In the genomic region with DNA sequence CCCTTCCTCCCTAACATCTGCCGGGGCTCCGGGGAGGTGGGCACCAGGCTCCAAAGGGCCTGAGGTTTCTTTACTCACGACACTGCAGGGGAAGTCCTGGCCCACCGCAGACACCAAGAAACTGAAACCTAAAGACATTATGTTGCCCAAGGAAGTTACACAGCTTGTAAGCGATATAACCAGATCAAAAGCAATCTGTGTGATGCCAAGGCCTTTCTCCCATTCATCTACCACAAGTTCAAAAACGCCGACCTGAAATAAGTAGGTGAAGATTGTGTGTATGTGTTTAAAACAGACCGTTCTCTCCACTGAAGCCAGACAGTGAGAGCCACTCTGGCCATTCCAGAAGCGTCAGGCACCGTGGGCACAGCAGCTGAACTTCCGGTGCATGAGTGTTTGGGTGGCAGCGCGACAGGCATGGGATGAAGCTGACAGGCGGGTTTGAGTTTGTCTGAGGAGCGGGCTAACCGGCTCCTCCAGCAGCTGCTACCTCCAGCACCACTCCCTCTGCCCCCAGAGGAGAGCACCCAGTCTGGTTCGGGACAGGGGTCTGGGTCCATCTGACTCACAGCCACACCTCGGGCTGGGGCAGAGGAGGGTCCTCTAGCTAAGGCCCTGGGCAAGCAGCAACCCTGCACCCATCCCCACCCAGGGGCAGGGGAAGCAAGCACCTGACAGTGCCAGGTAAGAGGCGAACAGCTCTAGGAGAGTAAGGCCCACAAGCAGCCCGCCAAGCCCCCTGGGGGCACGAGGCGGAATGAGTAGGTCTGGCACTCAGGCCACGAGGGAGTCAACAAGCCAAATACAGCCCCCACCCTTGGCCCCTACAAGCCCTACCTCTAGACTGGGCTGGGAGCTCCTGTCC, we compare ENCODE assay signal across 8 cellular contexts. TPM values are rescaled to one million over a fixed set of nuclear protein-coding genes. Genes with fewer than 3 reads are reported as not detected.
DNase-seq lines count a peak whose midpoint lies in the region; ATAC-seq and TF ChIP-seq lines count a peak whose summit lies in the region.

No MANE protein-coding gene starts in this region.

- H3K4me1 Mint-ChIP-seq in IgD-negative memory B cell (peaks cover 31 to 37% (median 33%) of the 10 kb centered on the region in 3 donors), chondrocyte (ENCODE audit: low read depth) (peaks cover 34% of the 10 kb centered on the region)
- H3K4me1 Mint-ChIP-seq in naive thymus-derived CD4-positive, alpha-beta T cell = peaks cover 38 to 56% (median 52%) of the 10 kb centered on the region in 7 donors
- H3K4me1 Mint-ChIP-seq in stimulated activated naive CD8-positive, alpha-beta T cell treated with anti-CD3 and anti-CD28 coated beads, Interleukin-15, amount 100 ng/mL, for 72 hours = peaks cover 65% of the 10 kb centered on the region

- H3K4me3 Mint-ChIP-seq in IgD-negative memory B cell (peak overlapping the region; percentile 88 to 95 (median 94)), chondrocyte (ENCODE audit: unreplicated experiment) (peak overlapping the region; percentile 79)
- peak overlapping the region; percentile 95 to 99 (median 97) for H3K4me3 Mint-ChIP-seq in naive thymus-derived CD4-positive, alpha-beta T cell
- H3K4me3 Mint-ChIP-seq in stimulated activated naive CD8-positive, alpha-beta T cell treated with anti-CD3 and anti-CD28 coated beads, Interleukin-15, amount 100 ng/mL, for 72 hours = peak overlapping the region; percentile 90 to 98

- no peaks in the 10 kb centered on the region for H3K36me3 Mint-ChIP-seq in IgD-negative memory B cell
- no peaks in the 10 kb centered on the region for H3K36me3 Mint-ChIP-seq in chondrocyte (ENCODE audit: low read depth)
- peaks cover 0 to 23% (median 0%) of the 10 kb centered on the region in 5 donors for H3K36me3 Mint-ChIP-seq in naive thymus-derived CD4-positive, alpha-beta T cell

- TF ChIP-seq CTCF in 22Rv1 (IDR thresholded peaks at IDR 0.05) = no peak
- TF ChIP-seq CTCF in chondrocyte (IDR thresholded peaks at IDR 0.05) = no peak
- no peak for TF ChIP-seq CTCF in testis (IDR thresholded peaks at IDR 0.05)

- peak; percentile 35 to 59 (median 48) for DNase-seq in activated CD4-positive, CD25-positive, alpha-beta regulatory T cell (lab: John Stamatoyannopoulos, UW)
- peak; percentile 90 for DNase-seq in chondrocyte (ENCODE audit: low spot score)
- DNase-seq in naive thymus-derived CD4-positive, alpha-beta T cell = peak; percentile 50 to 87 (median 84)
- DNase-seq in stimulated activated naive CD8-positive, alpha-beta T cell treated with anti-CD3 and anti-CD28 coated beads, Interleukin-15, amount 100 ng/mL, for 72 hours = peak; percentile 70 to 82
- no peak for DNase-seq in testis

- CTCF ChIA-PET in naive thymus-derived CD4-positive, alpha-beta T cell (lab: Charles Lee) = interaction anchor here (0.8 to 4.0 kb wide), 7 partner anchors 8 to 357 kb away, joined by 3 to 74 read pairs (median 4); no protein-coding TSS in a partner anchor

- H3K27ac Mint-ChIP-seq in IgD-negative memory B cell = peak overlapping the region; percentile 98 to 99 (median 98)
- H3K27ac Mint-ChIP-seq in chondrocyte (ENCODE audit: unreplicated experiment) = no peak overlapping the region
- H3K27ac Mint-ChIP-seq in naive thymus-derived CD4-positive, alpha-beta T cell = peak overlapping the region; percentile 98 to 100 (median 99)
- H3K27ac Mint-ChIP-seq in stimulated activated naive CD8-positive, alpha-beta T cell treated with anti-CD3 and anti-CD28 coated beads, Interleukin-15, amount 100 ng/mL, for 72 hours = peak overlapping the region; percentile 81 to 95

- intact Hi-C loops in naive thymus-derived CD4-positive, alpha-beta T cell (cut with micrococcal nuclease) = loop anchor here (1.0 to 10.0 kb wide), 10 partner anchors 8 to 1235 kb away; a partner anchor contains a TSS
- intact Hi-C loops in testis (cut with DNase I; ENCODE audit: low total_unique reads) = no loop called here

- H3K27ac ChIP-seq in 22Rv1 (peak overlapping the region; percentile 71), testis (no peak overlapping the region)
- H3K27ac ChIP-seq in naive thymus-derived CD4-positive, alpha-beta T cell (ENCODE audit: low read depth, low read length) = peak overlapping the region; percentile 79

- H3K4me3 ChIP-seq in naive thymus-derived CD4-positive, alpha-beta T cell (ENCODE audit: low read length) = peak overlapping the region; percentile 64
- no peak overlapping the region for H3K4me3 ChIP-seq in testis

- H3K9me3 ChIP-seq in naive thymus-derived CD4-positive, alpha-beta T cell (ENCODE audit: control insufficient read depth in 2 of 3, low read length in 3 of 3) = no peaks in the 10 kb centered on the region
- no peaks in the 10 kb centered on the region for H3K9me3 ChIP-seq in testis

- H3K36me3 ChIP-seq in naive thymus-derived CD4-positive, alpha-beta T cell (ENCODE audit: control insufficient read depth in 2 of 3, insufficient read depth in 3 of 3, low read length in 3 of 3) = no peaks in the 10 kb centered on the region
- H3K36me3 ChIP-seq in testis (ENCODE audit: low read depth, missing control alignments) = no peaks in the 10 kb centered on the region

- H3K9me3 Mint-ChIP-seq in IgD-negative memory B cell (no peaks in the 10 kb centered on the region), chondrocyte (ENCODE audit: low read depth) (no peaks in the 10 kb centered on the region)
- H3K9me3 Mint-ChIP-seq in naive thymus-derived CD4-positive, alpha-beta T cell = peaks cover 0 to 2% (median 0%) of the 10 kb centered on the region in 11 donors
- no peaks in the 10 kb centered on the region for H3K9me3 Mint-ChIP-seq in stimulated activated naive CD8-positive, alpha-beta T cell treated with anti-CD3 and anti-CD28 coated beads, Interleukin-15, amount 100 ng/mL, for 72 hours

- TF ChIP-seq POLR2A in testis (IDR thresholded peaks at IDR 0.05) = no peak

- POLR2A ChIA-PET in naive thymus-derived CD4-positive, alpha-beta T cell (lab: Charles Lee) = interaction anchor here (1.1 to 7.1 kb wide), 7 partner anchors 12 to 364 kb away, joined by 3 to 209 read pairs (median 8); a partner anchor contains a TSS

- H3K4me1 ChIP-seq in naive thymus-derived CD4-positive, alpha-beta T cell (ENCODE audit: control insufficient read depth in 2 of 2, insufficient read depth in 2 of 2, low read length in 2 of 2) = peaks cover 22 to 41% of the 10 kb centered on the region in 2 donors
- H3K4me1 ChIP-seq in testis = peaks cover 21% of the 10 kb centered on the region

- H3K27me3 ChIP-seq in naive thymus-derived CD4-positive, alpha-beta T cell (ENCODE audit: control insufficient read depth in 2 of 2, insufficient read depth in 2 of 2, low read length in 2 of 2) = no peaks in the 10 kb centered on the region
- H3K27me3 ChIP-seq in testis = no peaks in the 10 kb centered on the region

- WGBS in testis, 2 donors = 43 to 57% methylated on average over 13 to 22 of the region's 23 CpGs

- H3K27me3 Mint-ChIP-seq in IgD-negative memory B cell = no peaks in the 10 kb centered on the region
- H3K27me3 Mint-ChIP-seq in chondrocyte (ENCODE audit: low read depth) = no peaks in the 10 kb centered on the region
- H3K27me3 Mint-ChIP-seq in naive thymus-derived CD4-positive, alpha-beta T cell = no peaks in the 10 kb centered on the region
- no peaks in the 10 kb centered on the region for H3K27me3 Mint-ChIP-seq in stimulated activated naive CD8-positive, alpha-beta T cell treated with anti-CD3 and anti-CD28 coated beads, Interleukin-15, amount 100 ng/mL, for 72 hours

- ATAC-seq in GM18873 (IDR thresholded peaks at IDR 0.05; ENCODE audit: low FRiP score, unreplicated experiment) = peak; percentile 24
- peak; percentile 72 for ATAC-seq in naive thymus-derived CD4-positive, alpha-beta T cell
- ATAC-seq in stimulated activated naive CD8-positive, alpha-beta T cell treated with anti-CD3 and anti-CD28 coated beads, Interleukin-15, amount 100 ng/mL, for 72 hours = peak; percentile 69

RNA-seq across cellular contexts. Expression of a gene that starts 1.3 kb away (rescaled TPM):
- 6.1 TPM for polyA plus RNA-seq in IgD-negative memory B cell
- total RNA-seq in chondrocyte = 35.5 to 39.8 TPM (median 38.6 TPM) in 3 replicates
- 100 to 1,000 TPM; 128 to 196 (median 188) TPM for total RNA-seq in naive thymus-derived CD4-positive, alpha-beta T cell
- 1 to 10 TPM; 2.0 to 2.6 TPM for polyA plus RNA-seq in naive thymus-derived CD4-positive, alpha-beta T cell
- total RNA-seq in testis = 10 to 100 TPM; 71.4 to 71.6 TPM
- 43.9 TPM for polyA plus RNA-seq in testis (ENCODE audit: insufficient read depth, low read depth, low replicate concordance)

Comparison
In these comparisons a context has a peak if more than half of its experiments do, and no peak if none do; other contexts are left out.
1. H3K27ac ChIP-seq: peak in 22Rv1 (single experiment) and naive thymus-derived CD4-positive, alpha-beta T cell (single experiment); none in testis (0 of 2).
2. Peak in every context shown above with its lines, with median percentiles within 50 percentile points of each other: ATAC-seq and H3K4me3 Mint-ChIP-seq.